8 cellular contexts compared by ENCODE assay signal in genomic region chr6:33123732-33124524, GRCh38. TPM values are rescaled to one million over a fixed set of nuclear protein-coding genes. Genes with fewer than 3 reads are reported as not detected.
DNase-seq lines count a peak whose midpoint lies in the region; ATAC-seq, FAIRE-seq and TF ChIP-seq lines count a peak whose summit lies in the region.

No MANE protein-coding gene starts in this region.

- no peak for FAIRE-seq in endothelial cell of umbilical vein (lab: Jason Lieb, UNC)

- H3K4me3 Mint-ChIP-seq in activated naive CD8-positive, alpha-beta T cell treated with anti-CD3 and anti-CD28 coated beads, Interleukin-2, amount 50 U/mL, for 24 hours = no peak overlapping the region

- WGBS in prostate gland = 85% methylated on average over 20 of the region's 20 CpGs

- peaks cover 1% of the 10 kb centered on the region for H3K36me3 Mint-ChIP-seq in activated naive CD8-positive, alpha-beta T cell treated with anti-CD3 and anti-CD28 coated beads, Interleukin-2, amount 50 U/mL, for 24 hours (ENCODE audit: low read depth)

- no peak overlapping the region for H3K27ac ChIP-seq in endothelial cell of umbilical vein (ENCODE audit: insufficient read depth, low read depth, low read length)
- H3K27ac ChIP-seq in prostate gland = no peak overlapping the region

- H3K9me3 ChIP-seq in endothelial cell of umbilical vein (replicated peaks; ENCODE audit: control insufficient read depth, insufficient read depth, low read length) (no peaks in the 10 kb centered on the region), prostate gland (no peaks in the 10 kb centered on the region)

- H3K9me3 Mint-ChIP-seq in activated naive CD8-positive, alpha-beta T cell treated with anti-CD3 and anti-CD28 coated beads, Interleukin-2, amount 50 U/mL, for 24 hours = peaks cover 8% of the 10 kb centered on the region

- no peak overlapping the region for H3K4me3 ChIP-seq in endothelial cell of umbilical vein (replicated peaks in 1 of 3; ENCODE audit: insufficient read depth in 1 of 3, low read depth in 1 of 3, low read length in 3 of 3)
- no peak overlapping the region for H3K4me3 ChIP-seq in prostate gland

- POLR2A ChIA-PET in endothelial cell of umbilical vein (lab: Charles Lee) = no interaction called here

- CTCF ChIA-PET in endothelial cell of umbilical vein (lab: Charles Lee) = interaction anchor here (2.2 to 3.7 kb wide), 2 partner anchors 116 to 125 kb away, joined by 5 to 53 read pairs; no protein-coding TSS in a partner anchor

- dilution Hi-C loops in endothelial cell of umbilical vein (cut with MboI; ENCODE audit: extremely low pct_ligation_motif_present, low sequenced_read_pairs) = no loop called here

- H3K4me2 ChIP-seq in endothelial cell of umbilical vein (ENCODE audit: insufficient read depth, low read length) = no peak overlapping the region

- peak; percentile 18 to 38 for TF ChIP-seq CTCF in endothelial cell of umbilical vein (IDR thresholded peaks at IDR 0.05; ENCODE audit: extremely low read depth in 1 of 2, insufficient read depth in 1 of 2, low read depth in 1 of 2, low read length in 2 of 2)
- peak in 3 of 4 experiments; percentile 36 to 47 (median 36) for TF ChIP-seq CTCF in prostate gland (IDR thresholded peaks at IDR 0.05)

- H3K79me2 ChIP-seq in endothelial cell of umbilical vein (ENCODE audit: control insufficient read depth, insufficient read depth, low read length) = no peaks in the 10 kb centered on the region

- no peaks in the 10 kb centered on the region for H3K4me1 Mint-ChIP-seq in activated naive CD8-positive, alpha-beta T cell treated with anti-CD3 and anti-CD28 coated beads, Interleukin-2, amount 50 U/mL, for 24 hours

- ATAC-seq in activated naive CD8-positive, alpha-beta T cell treated with anti-CD3 and anti-CD28 coated beads, Interleukin-2, amount 50 U/mL, for 24 hours = no peak

- no peak overlapping the region for H3K27ac Mint-ChIP-seq in activated naive CD8-positive, alpha-beta T cell treated with anti-CD3 and anti-CD28 coated beads, Interleukin-2, amount 50 U/mL, for 24 hours

- intact Hi-C loops in endothelial cell of umbilical vein (cut with micrococcal nuclease) = loop anchor here (1.0 kb wide), 1 partner anchor 125 kb away; no protein-coding TSS in a partner anchor
- intact Hi-C loops in prostate gland (cut with DNase I) = loop anchor here (10.0 kb wide), 1 partner anchor 121 kb away; no protein-coding TSS in a partner anchor

- BruUV-seq in endothelial cell of umbilical vein (replicated peaks; lab: Mats Ljungman, UMichigan) = no TSS peak

- H3K4me1 ChIP-seq in endothelial cell of umbilical vein (ENCODE audit: control insufficient read depth, extremely low read depth, insufficient read depth, low read length) (no peaks in the 10 kb centered on the region), prostate gland (replicated peaks) (no peaks in the 10 kb centered on the region)

- DNase-seq in DMS79 (lab: John Stamatoyannopoulos, UW) = peak; percentile 20
- peak; percentile 74 for DNase-seq in HT-29 (ENCODE audit: low spot score)
- peak; percentile 85 for DNase-seq in OCI-M1 (lab: John Stamatoyannopoulos, UW)
- DNase-seq in endothelial cell of umbilical vein (ENCODE audit: low read depth, low spot score) = no peak
- DNase-seq in prostate gland (ENCODE audit: low spot score) = no peak
- DNase-seq in activated T-cell treated with anti-CD3 and anti-CD28 coated beads for 4 hours = no peak
- DNase-seq in activated naive CD8-positive, alpha-beta T cell treated with anti-CD3 and anti-CD28 coated beads, Interleukin-2, amount 50 U/mL, for 24 hours = no peak
- DNase-seq in epidermal melanocyte (ENCODE audit: insufficient read length, low spot score) = no peak

- H2AFZ ChIP-seq in endothelial cell of umbilical vein (ENCODE audit: low read depth, low read length) = no peak overlapping the region

- H3K9ac ChIP-seq in endothelial cell of umbilical vein (replicated peaks; ENCODE audit: extremely low read depth, insufficient read depth, low read length) = no peak overlapping the region

- H3K27me3 Mint-ChIP-seq in activated naive CD8-positive, alpha-beta T cell treated with anti-CD3 and anti-CD28 coated beads, Interleukin-2, amount 50 U/mL, for 24 hours = peaks cover 5% of the 10 kb centered on the region

- TF ChIP-seq POLR2A in endothelial cell of umbilical vein (IDR thresholded peaks at IDR 0.05; ENCODE audit: low read depth, low read length) = no peak
- TF ChIP-seq POLR2A in prostate gland (IDR thresholded peaks at IDR 0.05) = no peak

- H4K20me1 ChIP-seq in endothelial cell of umbilical vein (replicated peaks; ENCODE audit: control insufficient read depth, extremely low read depth, insufficient read depth, low read length) = no peaks in the 10 kb centered on the region

- H3K27me3 ChIP-seq in endothelial cell of umbilical vein (ENCODE audit: control insufficient read depth in 2 of 2, insufficient read depth in 2 of 2, low read length in 2 of 2) (peaks cover 15 to 24% of the 10 kb centered on the region in 2 experiments), prostate gland (replicated peaks; ENCODE audit: insufficient read depth) (no peaks in the 10 kb centered on the region)

- no peaks in the 10 kb centered on the region for H3K9me1 ChIP-seq in endothelial cell of umbilical vein (replicated peaks; ENCODE audit: control insufficient read depth, extremely low read depth, insufficient read depth, low read length)

- H3K36me3 ChIP-seq in endothelial cell of umbilical vein (ENCODE audit: control insufficient read depth in 2 of 2, extremely low read depth in 1 of 2, insufficient read depth in 2 of 2, low read length in 2 of 2) (no peaks in the 10 kb centered on the region), prostate gland (no peaks in the 10 kb centered on the region)

TF ChIP-seq in endothelial cell of umbilical vein, 7 proteins besides CTCF, POLR2A, EP300 and RAD21:
- TF ChIP-seq MAX (IDR thresholded peaks at IDR 0.05; ENCODE audit: insufficient read depth, insufficient read length) (no peak), MYC (IDR thresholded peaks at IDR 0.05; ENCODE audit: low read depth, low read length) (no peak)

RNA-seq across cellular contexts. Expression of gene HLA-DPB1, which starts 48.1 kb away (rescaled TPM):
- not detected in 2 replicates for total RNA-seq in HT-29 (2014; rRNA removed; shearing (Covaris generic))
- 2.3 and 19.1 TPM in 2 replicates for total RNA-seq in endothelial cell of umbilical vein
- polyA plus RNA-seq in endothelial cell of umbilical vein = 26.1 and 38.0 TPM in 2 replicates
- polyA plus RNA-seq in endothelial cell of umbilical vein (2011; cell fraction: cytosol; rRNA removed) = 42.6 and 45.6 TPM in 2 replicates
- polyA plus RNA-seq in endothelial cell of umbilical vein (2011; cell fraction: nucleus; rRNA removed) = 16.7 and 18.2 TPM in 2 replicates
- 9.2 and 9.8 TPM in 2 replicates for polyA plus RNA-seq in endothelial cell of umbilical vein (2012)
- 18.1 and 19.0 TPM in 2 replicates for polyA minus RNA-seq in endothelial cell of umbilical vein
- polyA minus RNA-seq in endothelial cell of umbilical vein (2011; cell fraction: cytosol; rRNA and poly(A)+ RNA removed) = not detected
- polyA minus RNA-seq in endothelial cell of umbilical vein (2011; cell fraction: nucleus; rRNA and poly(A)+ RNA removed) = 4.7 and 6.9 TPM in 2 replicates
- total RNA-seq in prostate gland = 10 to 100 TPM; 51.6 to 57.5 TPM

RNA-seq across cellular contexts. Expression of gene HLA-DPA1, which starts 50.5 kb away (rescaled TPM):
- total RNA-seq in HT-29 (2014; rRNA removed; shearing (Covaris generic)) = not detected in 2 replicates
- total RNA-seq in endothelial cell of umbilical vein = 11.4 TPM in 1 of 2 replicates, not detected in the other
- polyA plus RNA-seq in endothelial cell of umbilical vein = 18.9 and 23.2 TPM in 2 replicates
- 11.8 and 15.9 TPM in 2 replicates for polyA plus RNA-seq in endothelial cell of umbilical vein (2011; cell fraction: cytosol; rRNA removed)
- 5.7 and 7.1 TPM in 2 replicates for polyA plus RNA-seq in endothelial cell of umbilical vein (2011; cell fraction: nucleus; rRNA removed)
- 4.5 and 5.6 TPM in 2 replicates for polyA plus RNA-seq in endothelial cell of umbilical vein (2012)
- 9.4 and 17.6 TPM in 2 replicates for polyA minus RNA-seq in endothelial cell of umbilical vein
- not detected for polyA minus RNA-seq in endothelial cell of umbilical vein (2011; cell fraction: cytosol; rRNA and poly(A)+ RNA removed)
- 1.5 and 4.9 TPM in 2 replicates for polyA minus RNA-seq in endothelial cell of umbilical vein (2011; cell fraction: nucleus; rRNA and poly(A)+ RNA removed)
- total RNA-seq in prostate gland = 10 to 100 TPM; 69.5 to 73.7 TPM

Comparison
In these comparisons a context has a peak if more than half of its experiments do, and no peak if none do; other contexts are left out.
1. DNase-seq: peak in DMS79 (single experiment), HT-29 (single experiment) and OCI-M1 (single experiment); none in endothelial cell of umbilical vein (single experiment), prostate gland (single experiment), activated T-cell treated with anti-CD3 and anti-CD28 coated beads for 4 hours (single experiment), activated naive CD8-positive, alpha-beta T cell treated with anti-CD3 and anti-CD28 coated beads, Interleukin-2, amount 50 U/mL, for 24 hours (single experiment) and epidermal melanocyte (single experiment).